1 cellular context compared by ENCODE assay signal in the genomic region with DNA sequence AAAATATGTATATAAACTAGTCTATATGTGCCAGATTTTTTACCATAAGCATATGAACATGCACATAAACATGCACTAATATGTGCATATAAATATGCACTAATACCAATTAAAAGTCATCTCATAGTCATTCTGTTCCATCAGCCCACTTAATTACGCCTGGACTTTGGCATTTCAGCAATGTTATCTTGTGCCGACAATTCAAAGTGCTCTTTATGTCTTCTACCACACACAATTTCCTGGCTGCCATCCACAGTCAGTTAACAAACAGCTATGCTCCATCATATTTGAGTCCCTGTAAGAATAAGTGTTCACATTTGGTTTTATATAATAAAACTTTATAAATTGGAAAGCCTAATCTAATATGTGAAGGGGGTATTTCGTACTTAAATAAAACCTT.
TF ChIP-seq lines count a peak whose summit lies in the region.

No MANE protein-coding gene starts in this region.

TF ChIP-seq in SK-N-SH treated with all-trans-retinoic acid at 6 μM for 48 hours, 23 proteins besides CTCF, POLR2A, EP300 and RAD21 (continued from another document):
- TF ChIP-seq PATZ1 (CRISPR knock-in tag; IDR thresholded peaks at IDR 0.05; ENCODE audit: borderline replicate concordance), result no peak
- TF ChIP-seq, protein P1, sequence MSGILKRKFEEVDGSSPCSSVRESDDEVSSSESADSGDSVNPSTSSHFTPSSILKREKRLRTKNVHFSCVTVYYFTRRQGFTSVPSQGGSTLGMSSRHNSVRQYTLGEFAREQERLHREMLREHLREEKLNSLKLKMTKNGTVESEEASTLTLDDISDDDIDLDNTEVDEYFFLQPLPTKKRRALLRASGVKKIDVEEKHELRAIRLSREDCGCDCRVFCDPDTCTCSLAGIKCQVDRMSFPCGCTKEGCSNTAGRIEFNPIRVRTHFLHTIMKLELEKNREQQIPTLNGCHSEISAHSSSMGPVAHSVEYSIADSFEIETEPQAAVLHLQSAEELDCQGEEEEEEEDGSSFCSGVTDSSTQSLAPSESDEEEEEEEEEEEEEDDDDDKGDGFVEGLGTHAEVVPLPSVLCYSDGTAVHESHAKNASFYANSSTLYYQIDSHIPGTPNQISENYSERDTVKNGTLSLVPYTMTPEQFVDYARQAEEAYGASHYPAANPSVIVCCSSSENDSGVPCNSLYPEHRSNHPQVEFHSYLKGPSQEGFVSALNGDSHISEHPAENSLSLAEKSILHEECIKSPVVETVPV (CRISPR knock-in tag; IDR thresholded peaks at IDR 0.05), result no peak
- no peak for TF ChIP-seq RARB (CRISPR knock-in tag; IDR thresholded peaks at IDR 0.05)
- 0 out of 2 replicates have a peak, but pooled peaks have one; percentile 23 for TF ChIP-seq ZFP3 (CRISPR knock-in tag; IDR thresholded peaks at IDR 0.05)
- no peak for TF ChIP-seq ZNF8 (CRISPR knock-in tag; IDR thresholded peaks at IDR 0.05)
- no peak for TF ChIP-seq BACH2 (CRISPR knock-in tag; IDR thresholded peaks at IDR 0.05; ENCODE audit: borderline replicate concordance)
